Comparison of ENCODE assay signal across 2 cellular contexts in the genomic region with DNA sequence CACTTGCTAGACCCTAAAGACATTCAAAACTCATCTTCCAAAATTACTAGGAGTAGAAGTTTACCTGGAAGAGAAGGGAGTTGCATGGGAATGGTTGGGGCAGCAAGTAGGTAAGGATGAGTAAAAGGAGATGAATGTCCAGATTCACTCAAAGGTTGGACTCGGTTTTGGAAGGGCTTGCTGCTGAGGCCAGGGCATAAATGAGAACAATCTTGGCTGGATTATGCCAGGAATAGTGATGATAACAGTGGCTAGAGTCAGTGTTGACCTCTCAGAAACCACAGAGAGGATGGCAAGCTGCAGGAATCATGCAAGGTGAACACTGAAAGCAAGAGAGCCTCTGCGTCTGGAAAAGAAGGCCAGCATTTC.
TF ChIP-seq lines count a peak whose summit lies in the region.

No MANE protein-coding gene starts in this region.

TF ChIP-seq in liver, 16 proteins besides CTCF, POLR2A, EP300 and RAD21:
- TF ChIP-seq ATF3 (IDR thresholded peaks at IDR 0.05) (no peak), GABPA (IDR thresholded peaks at IDR 0.05 in 1 of 2, conservative IDR thresholded peaks at IDR 0.05 in 1 of 2) (no peak), TAF1 (conservative IDR thresholded peaks at IDR 0.05) (no peak), RXRA (IDR thresholded peaks at IDR 0.05) (no peak), FOXA2 (IDR thresholded peaks at IDR 0.05) (no peak), JUND (IDR thresholded peaks at IDR 0.05) (no peak), SP1 (IDR thresholded peaks at IDR 0.05) (no peak), FOXA1 (IDR thresholded peaks at IDR 0.05) (no peak), HNF4A (conservative IDR thresholded peaks at IDR 0.05) (no peak), YY1 (IDR thresholded peaks at IDR 0.05) (no peak), NR2F2 (IDR thresholded peaks at IDR 0.05) (no peak), HNF4G (IDR thresholded peaks at IDR 0.05) (no peak), REST (IDR thresholded peaks at IDR 0.05) (no peak), EGR1 (IDR thresholded peaks at IDR 0.05; ENCODE audit: low read depth in 2 of 2) (no peak)
- TF ChIP-seq, protein P1, sequence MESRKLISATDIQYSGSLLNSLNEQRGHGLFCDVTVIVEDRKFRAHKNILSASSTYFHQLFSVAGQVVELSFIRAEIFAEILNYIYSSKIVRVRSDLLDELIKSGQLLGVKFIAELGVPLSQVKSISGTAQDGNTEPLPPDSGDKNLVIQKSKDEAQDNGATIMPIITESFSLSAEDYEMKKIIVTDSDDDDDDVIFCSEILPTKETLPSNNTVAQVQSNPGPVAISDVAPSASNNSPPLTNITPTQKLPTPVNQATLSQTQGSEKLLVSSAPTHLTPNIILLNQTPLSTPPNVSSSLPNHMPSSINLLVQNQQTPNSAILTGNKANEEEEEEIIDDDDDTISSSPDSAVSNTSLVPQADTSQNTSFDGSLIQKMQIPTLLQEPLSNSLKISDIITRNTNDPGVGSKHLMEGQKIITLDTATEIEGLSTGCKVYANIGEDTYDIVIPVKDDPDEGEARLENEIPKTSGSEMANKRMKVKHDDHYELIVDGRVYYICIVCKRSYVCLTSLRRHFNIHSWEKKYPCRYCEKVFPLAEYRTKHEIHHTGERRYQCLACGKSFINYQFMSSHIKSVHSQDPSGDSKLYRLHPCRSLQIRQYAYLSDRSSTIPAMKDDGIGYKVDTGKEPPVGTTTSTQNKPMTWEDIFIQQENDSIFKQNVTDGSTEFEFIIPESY (IDR thresholded peaks at IDR 0.05), result no peak
- TF ChIP-seq, protein P2, sequence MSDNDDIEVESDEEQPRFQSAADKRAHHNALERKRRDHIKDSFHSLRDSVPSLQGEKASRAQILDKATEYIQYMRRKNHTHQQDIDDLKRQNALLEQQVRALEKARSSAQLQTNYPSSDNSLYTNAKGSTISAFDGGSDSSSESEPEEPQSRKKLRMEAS (IDR thresholded peaks at IDR 0.05), result no peak
TF ChIP-seq in liver: peak in this region for 0.

TF ChIP-seq in HepG2, 621 proteins besides CTCF, POLR2A, EP300 and RAD21:
- TF ChIP-seq HDAC6 (IDR thresholded peaks at IDR 0.05; ENCODE audit: low read depth, low read length) (no peak), PLSCR1 (CRISPR knock-in tag; IDR thresholded peaks at IDR 0.05; ENCODE audit: borderline replicate concordance) (no peak), ZNF337 (CRISPR knock-in tag; IDR thresholded peaks at IDR 0.05; ENCODE audit: borderline replicate concordance, low read depth) (no peak), THAP8 (CRISPR knock-in tag; IDR thresholded peaks at IDR 0.05; ENCODE audit: borderline replicate concordance) (no peak), ZNF768 (CRISPR knock-in tag; IDR thresholded peaks at IDR 0.05) (no peak), NBN (conservative IDR thresholded peaks at IDR 0.05) (no peak), ZNF784 (CRISPR knock-in tag; IDR thresholded peaks at IDR 0.05; ENCODE audit: borderline replicate concordance) (no peak), ZNF639 (CRISPR knock-in tag; conservative IDR thresholded peaks at IDR 0.05) (no peak), YY1 (IDR thresholded peaks at IDR 0.05; ENCODE audit: insufficient read depth, insufficient replicate concordance, low read depth, low read length) (no peak), SRSF1 (optimal IDR thresholded peaks at IDR 0.05; ENCODE audit: low read depth, low read length) (no peak)
- TF ChIP-seq, protein P3, sequence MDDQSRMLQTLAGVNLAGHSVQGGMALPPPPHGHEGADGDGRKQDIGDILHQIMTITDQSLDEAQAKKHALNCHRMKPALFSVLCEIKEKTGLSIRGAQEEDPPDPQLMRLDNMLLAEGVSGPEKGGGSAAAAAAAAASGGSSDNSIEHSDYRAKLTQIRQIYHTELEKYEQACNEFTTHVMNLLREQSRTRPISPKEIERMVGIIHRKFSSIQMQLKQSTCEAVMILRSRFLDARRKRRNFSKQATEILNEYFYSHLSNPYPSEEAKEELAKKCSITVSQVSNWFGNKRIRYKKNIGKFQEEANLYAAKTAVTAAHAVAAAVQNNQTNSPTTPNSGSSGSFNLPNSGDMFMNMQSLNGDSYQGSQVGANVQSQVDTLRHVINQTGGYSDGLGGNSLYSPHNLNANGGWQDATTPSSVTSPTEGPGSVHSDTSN (CRISPR knock-in tag; IDR thresholded peaks at IDR 0.05; ENCODE audit: borderline replicate concordance), result no peak
- TF ChIP-seq, protein P4, sequence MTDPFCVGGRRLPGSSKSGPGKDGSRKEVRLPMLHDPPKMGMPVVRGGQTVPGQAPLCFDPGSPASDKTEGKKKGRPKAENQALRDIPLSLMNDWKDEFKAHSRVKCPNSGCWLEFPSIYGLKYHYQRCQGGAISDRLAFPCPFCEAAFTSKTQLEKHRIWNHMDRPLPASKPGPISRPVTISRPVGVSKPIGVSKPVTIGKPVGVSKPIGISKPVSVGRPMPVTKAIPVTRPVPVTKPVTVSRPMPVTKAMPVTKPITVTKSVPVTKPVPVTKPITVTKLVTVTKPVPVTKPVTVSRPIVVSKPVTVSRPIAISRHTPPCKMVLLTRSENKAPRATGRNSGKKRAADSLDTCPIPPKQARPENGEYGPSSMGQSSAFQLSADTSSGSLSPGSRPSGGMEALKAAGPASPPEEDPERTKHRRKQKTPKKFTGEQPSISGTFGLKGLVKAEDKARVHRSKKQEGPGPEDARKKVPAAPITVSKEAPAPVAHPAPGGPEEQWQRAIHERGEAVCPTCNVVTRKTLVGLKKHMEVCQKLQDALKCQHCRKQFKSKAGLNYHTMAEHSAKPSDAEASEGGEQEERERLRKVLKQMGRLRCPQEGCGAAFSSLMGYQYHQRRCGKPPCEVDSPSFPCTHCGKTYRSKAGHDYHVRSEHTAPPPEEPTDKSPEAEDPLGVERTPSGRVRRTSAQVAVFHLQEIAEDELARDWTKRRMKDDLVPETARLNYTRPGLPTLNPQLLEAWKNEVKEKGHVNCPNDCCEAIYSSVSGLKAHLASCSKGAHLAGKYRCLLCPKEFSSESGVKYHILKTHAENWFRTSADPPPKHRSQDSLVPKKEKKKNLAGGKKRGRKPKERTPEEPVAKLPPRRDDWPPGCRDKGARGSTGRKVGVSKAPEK (CRISPR knock-in tag; IDR thresholded peaks at IDR 0.05; ENCODE audit: borderline replicate concordance), result no peak
